Comparison of ENCODE assay signal across 1 cellular context in the genomic region with DNA sequence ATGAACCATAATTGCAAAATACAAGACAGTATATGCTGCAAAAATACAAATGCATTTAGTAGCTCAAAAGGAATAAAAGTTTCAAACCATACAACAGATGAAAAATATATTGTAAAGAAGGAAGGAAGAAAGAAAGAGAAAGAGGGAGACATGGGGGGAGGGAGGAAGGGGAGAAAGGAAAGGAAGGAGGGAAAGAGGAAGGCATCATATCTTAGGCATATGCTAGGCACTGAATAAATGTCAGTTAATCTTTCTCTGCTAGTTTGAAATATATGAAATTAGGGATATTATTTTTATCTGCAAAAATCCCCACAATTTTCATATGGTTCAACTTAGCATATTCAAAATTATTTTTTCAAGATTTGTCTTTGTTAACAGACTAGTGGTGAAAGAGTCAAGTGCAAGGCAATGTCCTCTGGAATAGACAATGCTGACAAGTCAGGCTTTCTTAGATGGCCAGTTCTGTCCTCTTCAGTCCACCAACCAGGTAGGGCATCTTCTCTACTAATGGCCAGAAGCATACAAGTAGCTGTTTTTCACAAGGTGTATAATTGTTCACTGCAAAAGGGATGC.
TF ChIP-seq lines count a peak whose summit lies in the region.

No MANE protein-coding gene starts in this region.

TF ChIP-seq in GM23338, 12 proteins besides CTCF, POLR2A, EP300 and RAD21 (continued from another document):
- TF ChIP-seq, protein P1, sequence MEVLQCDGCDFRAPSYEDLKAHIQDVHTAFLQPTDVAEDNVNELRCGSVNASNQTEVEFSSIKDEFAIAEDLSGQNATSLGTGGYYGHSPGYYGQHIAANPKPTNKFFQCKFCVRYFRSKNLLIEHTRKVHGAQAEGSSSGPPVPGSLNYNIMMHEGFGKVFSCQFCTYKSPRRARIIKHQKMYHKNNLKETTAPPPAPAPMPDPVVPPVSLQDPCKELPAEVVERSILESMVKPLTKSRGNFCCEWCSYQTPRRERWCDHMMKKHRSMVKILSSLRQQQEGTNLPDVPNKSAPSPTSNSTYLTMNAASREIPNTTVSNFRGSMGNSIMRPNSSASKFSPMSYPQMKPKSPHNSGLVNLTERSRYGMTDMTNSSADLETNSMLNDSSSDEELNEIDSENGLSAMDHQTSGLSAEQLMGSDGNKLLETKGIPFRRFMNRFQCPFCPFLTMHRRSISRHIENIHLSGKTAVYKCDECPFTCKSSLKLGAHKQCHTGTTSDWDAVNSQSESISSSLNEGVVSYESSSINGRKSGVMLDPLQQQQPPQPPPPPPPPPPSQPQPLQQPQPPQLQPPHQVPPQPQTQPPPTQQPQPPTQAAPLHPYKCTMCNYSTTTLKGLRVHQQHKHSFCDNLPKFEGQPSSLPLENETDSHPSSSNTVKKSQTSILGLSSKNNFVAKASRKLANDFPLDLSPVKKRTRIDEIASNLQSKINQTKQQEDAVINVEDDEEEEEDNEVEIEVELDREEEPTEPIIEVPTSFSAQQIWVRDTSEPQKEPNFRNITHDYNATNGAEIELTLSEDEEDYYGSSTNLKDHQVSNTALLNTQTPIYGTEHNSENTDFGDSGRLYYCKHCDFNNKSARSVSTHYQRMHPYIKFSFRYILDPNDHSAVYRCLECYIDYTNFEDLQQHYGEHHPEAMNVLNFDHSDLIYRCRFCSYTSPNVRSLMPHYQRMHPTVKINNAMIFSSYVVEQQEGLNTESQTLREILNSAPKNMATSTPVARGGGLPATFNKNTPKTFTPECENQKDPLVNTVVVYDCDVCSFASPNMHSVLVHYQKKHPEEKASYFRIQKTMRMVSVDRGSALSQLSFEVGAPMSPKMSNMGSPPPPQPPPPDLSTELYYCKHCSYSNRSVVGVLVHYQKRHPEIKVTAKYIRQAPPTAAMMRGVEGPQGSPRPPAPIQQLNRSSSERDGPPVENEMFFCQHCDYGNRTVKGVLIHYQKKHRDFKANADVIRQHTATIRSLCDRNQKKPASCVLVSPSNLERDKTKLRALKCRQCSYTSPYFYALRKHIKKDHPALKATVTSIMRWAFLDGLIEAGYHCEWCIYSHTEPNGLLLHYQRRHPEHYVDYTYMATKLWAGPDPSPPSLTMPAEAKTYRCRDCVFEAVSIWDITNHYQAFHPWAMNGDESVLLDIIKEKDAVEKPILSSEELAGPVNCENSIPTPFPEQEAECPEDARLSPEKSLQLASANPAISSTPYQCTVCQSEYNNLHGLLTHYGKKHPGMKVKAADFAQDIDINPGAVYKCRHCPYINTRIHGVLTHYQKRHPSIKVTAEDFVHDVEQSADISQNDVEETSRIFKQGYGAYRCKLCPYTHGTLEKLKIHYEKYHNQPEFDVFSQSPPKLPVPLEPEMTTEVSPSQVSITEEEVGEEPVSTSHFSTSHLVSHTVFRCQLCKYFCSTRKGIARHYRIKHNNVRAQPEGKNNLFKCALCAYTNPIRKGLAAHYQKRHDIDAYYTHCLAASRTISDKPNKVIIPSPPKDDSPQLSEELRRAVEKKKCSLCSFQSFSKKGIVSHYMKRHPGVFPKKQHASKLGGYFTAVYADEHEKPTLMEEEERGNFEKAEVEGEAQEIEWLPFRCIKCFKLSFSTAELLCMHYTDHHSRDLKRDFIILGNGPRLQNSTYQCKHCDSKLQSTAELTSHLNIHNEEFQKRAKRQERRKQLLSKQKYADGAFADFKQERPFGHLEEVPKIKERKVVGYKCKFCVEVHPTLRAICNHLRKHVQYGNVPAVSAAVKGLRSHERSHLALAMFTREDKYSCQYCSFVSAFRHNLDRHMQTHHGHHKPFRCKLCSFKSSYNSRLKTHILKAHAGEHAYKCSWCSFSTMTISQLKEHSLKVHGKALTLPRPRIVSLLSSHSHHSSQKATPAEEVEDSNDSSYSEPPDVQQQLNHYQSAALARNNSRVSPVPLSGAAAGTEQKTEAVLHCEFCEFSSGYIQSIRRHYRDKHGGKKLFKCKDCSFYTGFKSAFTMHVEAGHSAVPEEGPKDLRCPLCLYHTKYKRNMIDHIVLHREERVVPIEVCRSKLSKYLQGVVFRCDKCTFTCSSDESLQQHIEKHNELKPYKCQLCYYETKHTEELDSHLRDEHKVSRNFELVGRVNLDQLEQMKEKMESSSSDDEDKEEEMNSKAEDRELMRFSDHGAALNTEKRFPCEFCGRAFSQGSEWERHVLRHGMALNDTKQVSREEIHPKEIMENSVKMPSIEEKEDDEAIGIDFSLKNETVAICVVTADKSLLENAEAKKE (CRISPR knock-in tag; IDR thresholded peaks at IDR 0.05): no peak
- TF ChIP-seq EZH2 (IDR thresholded peaks at IDR 0.05; ENCODE audit: low read depth, unreplicated experiment) (no peak), CREB1 (CRISPR knock-in tag; IDR thresholded peaks at IDR 0.05; ENCODE audit: low read depth) (no peak)
- TF ChIP-seq, protein P2, sequence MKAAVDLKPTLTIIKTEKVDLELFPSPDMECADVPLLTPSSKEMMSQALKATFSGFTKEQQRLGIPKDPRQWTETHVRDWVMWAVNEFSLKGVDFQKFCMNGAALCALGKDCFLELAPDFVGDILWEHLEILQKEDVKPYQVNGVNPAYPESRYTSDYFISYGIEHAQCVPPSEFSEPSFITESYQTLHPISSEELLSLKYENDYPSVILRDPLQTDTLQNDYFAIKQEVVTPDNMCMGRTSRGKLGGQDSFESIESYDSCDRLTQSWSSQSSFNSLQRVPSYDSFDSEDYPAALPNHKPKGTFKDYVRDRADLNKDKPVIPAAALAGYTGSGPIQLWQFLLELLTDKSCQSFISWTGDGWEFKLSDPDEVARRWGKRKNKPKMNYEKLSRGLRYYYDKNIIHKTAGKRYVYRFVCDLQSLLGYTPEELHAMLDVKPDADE (IDR thresholded peaks at IDR 0.05): no peak
- TF ChIP-seq, protein P3, sequence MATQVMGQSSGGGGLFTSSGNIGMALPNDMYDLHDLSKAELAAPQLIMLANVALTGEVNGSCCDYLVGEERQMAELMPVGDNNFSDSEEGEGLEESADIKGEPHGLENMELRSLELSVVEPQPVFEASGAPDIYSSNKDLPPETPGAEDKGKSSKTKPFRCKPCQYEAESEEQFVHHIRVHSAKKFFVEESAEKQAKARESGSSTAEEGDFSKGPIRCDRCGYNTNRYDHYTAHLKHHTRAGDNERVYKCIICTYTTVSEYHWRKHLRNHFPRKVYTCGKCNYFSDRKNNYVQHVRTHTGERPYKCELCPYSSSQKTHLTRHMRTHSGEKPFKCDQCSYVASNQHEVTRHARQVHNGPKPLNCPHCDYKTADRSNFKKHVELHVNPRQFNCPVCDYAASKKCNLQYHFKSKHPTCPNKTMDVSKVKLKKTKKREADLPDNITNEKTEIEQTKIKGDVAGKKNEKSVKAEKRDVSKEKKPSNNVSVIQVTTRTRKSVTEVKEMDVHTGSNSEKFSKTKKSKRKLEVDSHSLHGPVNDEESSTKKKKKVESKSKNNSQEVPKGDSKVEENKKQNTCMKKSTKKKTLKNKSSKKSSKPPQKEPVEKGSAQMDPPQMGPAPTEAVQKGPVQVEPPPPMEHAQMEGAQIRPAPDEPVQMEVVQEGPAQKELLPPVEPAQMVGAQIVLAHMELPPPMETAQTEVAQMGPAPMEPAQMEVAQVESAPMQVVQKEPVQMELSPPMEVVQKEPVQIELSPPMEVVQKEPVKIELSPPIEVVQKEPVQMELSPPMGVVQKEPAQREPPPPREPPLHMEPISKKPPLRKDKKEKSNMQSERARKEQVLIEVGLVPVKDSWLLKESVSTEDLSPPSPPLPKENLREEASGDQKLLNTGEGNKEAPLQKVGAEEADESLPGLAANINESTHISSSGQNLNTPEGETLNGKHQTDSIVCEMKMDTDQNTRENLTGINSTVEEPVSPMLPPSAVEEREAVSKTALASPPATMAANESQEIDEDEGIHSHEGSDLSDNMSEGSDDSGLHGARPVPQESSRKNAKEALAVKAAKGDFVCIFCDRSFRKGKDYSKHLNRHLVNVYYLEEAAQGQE (IDR thresholded peaks at IDR 0.05; ENCODE audit: unreplicated experiment): no peak
TF ChIP-seq in GM23338: peak in this region for 0.
